In the genomic region with DNA sequence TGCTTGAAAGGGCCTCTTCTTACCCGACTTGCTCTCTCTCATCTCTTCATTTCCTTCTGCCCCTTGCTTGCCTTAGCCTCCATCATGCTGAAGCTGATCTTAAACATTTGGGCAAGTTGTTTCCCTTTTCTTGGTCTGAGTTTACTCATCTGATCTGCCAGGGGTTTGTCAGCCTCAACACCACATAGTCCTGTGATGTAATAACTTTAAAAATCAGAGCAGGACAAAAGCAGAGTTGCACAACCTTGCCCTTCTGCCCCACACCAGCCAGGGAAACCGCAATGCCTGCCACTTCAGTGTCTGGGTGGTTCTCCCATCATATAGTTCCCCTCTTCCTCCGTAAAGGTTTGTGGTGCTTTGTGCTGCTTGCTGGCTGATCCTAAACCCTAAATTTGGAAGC, we compare ENCODE assay signal across 10 cellular contexts. TPM values are rescaled to one million over a fixed set of nuclear protein-coding genes. Genes with fewer than 3 reads are reported as not detected.
DNase-seq lines count a peak whose midpoint lies in the region; ATAC-seq and TF ChIP-seq lines count a peak whose summit lies in the region.
"Had no signal": no experiment of that assay in that cellular context is flagged by ENCODE, and none has a peak within 500 bp of the region (broad histone marks: within the 10 kb centered on the region; RNA-seq: fewer than 3 reads in every experiment).

No MANE protein-coding gene starts in this region.

- CTCF ChIA-PET in Calu3 (lab: Charles Lee) = no interaction called here

- H3K27ac ChIP-seq in neutrophil = peak overlapping the region; percentile 71
- H3K27ac ChIP-seq in foreskin keratinocyte = no peak overlapping the region
- H3K27ac ChIP-seq: dorsolateral prefrontal cortex had no signal

- no TSS peak for BruUV-seq in Calu3 (replicated peaks; lab: Mats Ljungman, UMichigan)

- H3K27me3 ChIP-seq in neutrophil = peaks cover 64% of the 10 kb centered on the region
- peaks cover 3% of the 10 kb centered on the region for H3K27me3 ChIP-seq in foreskin keratinocyte
- H3K27me3 ChIP-seq: dorsolateral prefrontal cortex had no signal

- H3K4me3 Mint-ChIP-seq in Calu3 (ENCODE audit: low read depth, unreplicated experiment) = no peak overlapping the region

- peak overlapping the region; percentile 18 for H3K27ac Mint-ChIP-seq in Calu3 (ENCODE audit: unreplicated experiment)

- H3K4me1 ChIP-seq in neutrophil (ENCODE audit: control insufficient read depth in 1 of 2, insufficient read depth in 1 of 2, low read depth in 1 of 2, low read length in 1 of 2) (peaks cover 23 to 25% of the 10 kb centered on the region in 2 experiments), foreskin keratinocyte (no peaks in the 10 kb centered on the region)

- no peaks in the 10 kb centered on the region for H3K9me3 ChIP-seq in neutrophil

- no peaks in the 10 kb centered on the region for H3K36me3 ChIP-seq in neutrophil

- H3K4me3 ChIP-seq in neutrophil (ENCODE audit: low read depth in 1 of 2, low read length in 1 of 2) = peak overlapping the region in 1 of 2 experiments; percentile 33
- H3K4me3 ChIP-seq: dorsolateral prefrontal cortex had no signal

- DNase-seq in Calu3 (peak; percentile 47), NOMO-1 treated with DMSO at 0.1 percent for 48 hours (lab: John Stamatoyannopoulos, UW; ENCODE audit: unreplicated experiment) (peak; percentile 95), fibroblast of gingiva (ENCODE audit: low read depth) (peak; percentile 71), foreskin keratinocyte (no peak)
- no peak for DNase-seq in stimulated activated naive CD4-positive, alpha-beta T cell (lab: John Stamatoyannopoulos, UW)

- H3K36me3 Mint-ChIP-seq in Calu3 (ENCODE audit: insufficient read depth, unreplicated experiment) = no peaks in the 10 kb centered on the region

- H3K9me3 Mint-ChIP-seq in Calu3 (ENCODE audit: low read depth, unreplicated experiment) = no peaks in the 10 kb centered on the region

- no peak for TF ChIP-seq CTCF in Calu3 (IDR thresholded peaks at IDR 0.05; ENCODE audit: unreplicated experiment)
- TF ChIP-seq CTCF in neutrophil (IDR thresholded peaks at IDR 0.05) = peak; percentile 19
- no peak for TF ChIP-seq CTCF in foreskin keratinocyte (conservative IDR thresholded peaks at IDR 0.05)

- peaks cover 18% of the 10 kb centered on the region for H3K4me1 Mint-ChIP-seq in Calu3 (ENCODE audit: low read depth, unreplicated experiment)

- intact Hi-C loops in Calu3 (cut with micrococcal nuclease; ENCODE audit: unreplicated experiment) = loop anchor here (5.0 kb wide), 1 partner anchor 105 kb away; no protein-coding TSS in a partner anchor

- ATAC-seq in HG02642 (IDR thresholded peaks at IDR 0.05; ENCODE audit: poor library complexity, unreplicated experiment) (no peak), GM18873 (IDR thresholded peaks at IDR 0.05; ENCODE audit: low FRiP score, unreplicated experiment) (no peak), foreskin keratinocyte (no peak)

- H3K27me3 Mint-ChIP-seq in Calu3 (ENCODE audit: unreplicated experiment) = peaks cover 9% of the 10 kb centered on the region

RNA-seq across cellular contexts. Expression of gene LIPM, which starts 9.9 kb away (rescaled TPM):
- total RNA-seq in Calu3 (2022) = not detected in 2 replicates
- total RNA-seq in foreskin keratinocyte = 0.11 TPM in 1 of 2 replicates, not detected in the other
- 0.07 TPM in 1 of 2 replicates, not detected in the other for polyA plus RNA-seq in foreskin keratinocyte
- total RNA-seq: activated CD8-positive, alpha-beta memory T cell treated with anti-CD3 and anti-CD28 coated beads for 36 hours; dorsolateral prefrontal cortex had no signal

RNA-seq across cellular contexts. Expression of gene LIPN, which starts 32.8 kb away (rescaled TPM):
- total RNA-seq in Calu3 (2022) = not detected in 2 replicates
- not detected in 2 replicates for total RNA-seq in foreskin keratinocyte
- not detected in 2 replicates for polyA plus RNA-seq in foreskin keratinocyte
- total RNA-seq: activated CD8-positive, alpha-beta memory T cell treated with anti-CD3 and anti-CD28 coated beads for 36 hours had no signal

RNA-seq across cellular contexts. Expression of gene ANKRD22, which starts 59.0 kb away (rescaled TPM):
- total RNA-seq in Calu3 (2022) (20.6 and 33.7 TPM in 2 replicates), foreskin keratinocyte (0.24 and 0.35 TPM in 2 replicates)
- polyA plus RNA-seq in foreskin keratinocyte = 0.18 and 0.23 TPM in 2 replicates

Comparison
In these comparisons a context has a peak if more than half of its experiments do, and no peak if none do; other contexts are left out.
1. DNase-seq: peak in Calu3 (single experiment), NOMO-1 treated with DMSO at 0.1 percent for 48 hours (single experiment) and fibroblast of gingiva (single experiment); none in stimulated activated naive CD4-positive, alpha-beta T cell (0 of 6) and foreskin keratinocyte (0 of 2).
2. RNA of gene ANKRD22, which starts 59.0 kb away (total RNA-seq): 20.6 to 33.7 TPM in Calu3; 0.24 to 0.35 TPM in foreskin keratinocyte; every median in the first group is over 10 times any median in the second.